Comparison of ENCODE assay signal across 9 cellular contexts in the genomic region with DNA sequence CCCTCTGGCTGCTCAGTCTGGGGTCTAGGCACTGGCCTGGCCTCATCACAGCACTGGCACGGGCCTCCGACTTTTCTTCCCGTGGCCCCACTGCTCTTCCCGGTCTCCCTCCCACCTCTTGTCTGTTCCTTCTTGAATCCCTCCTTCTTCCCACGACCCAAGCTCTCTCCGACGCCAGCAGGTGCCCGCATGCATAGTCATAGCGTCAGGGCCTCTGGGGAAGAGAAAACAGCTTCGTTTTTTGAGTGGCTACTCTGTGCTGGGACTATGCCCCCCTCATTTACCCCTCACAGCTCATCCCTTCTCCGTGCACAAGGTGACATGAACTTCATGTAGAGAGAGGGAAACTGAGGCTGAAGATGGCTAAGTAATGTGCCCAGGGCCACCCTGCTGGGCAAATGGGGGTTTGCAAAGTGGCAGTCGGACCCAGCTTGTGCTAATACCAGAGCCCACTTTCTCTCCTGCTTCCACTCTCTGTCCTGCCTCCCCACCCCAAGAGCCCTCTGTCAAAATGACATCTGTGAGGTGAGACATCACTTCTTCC. TPM values are rescaled to one million over a fixed set of nuclear protein-coding genes. Genes with fewer than 3 reads are reported as not detected.
DNase-seq lines count a peak whose midpoint lies in the region; FAIRE-seq and TF ChIP-seq lines count a peak whose summit lies in the region.
"Had no signal": no experiment of that assay in that cellular context is flagged by ENCODE, and none has a peak within 500 bp of the region (broad histone marks: within the 10 kb centered on the region; RNA-seq: fewer than 3 reads in every experiment).

No MANE protein-coding gene starts in this region.

- peak overlapping the region; percentile 99 for H3K27ac ChIP-seq in brain microvascular endothelial cell
- peak overlapping the region; percentile 73 for H3K27ac ChIP-seq in keratinocyte (ENCODE audit: control insufficient read depth, insufficient read depth, low read length)
- H3K27ac ChIP-seq in tibial artery: peak overlapping the region; percentile 95 to 96

- in situ Hi-C loops in brain microvascular endothelial cell (cut with HindIII; ENCODE audit: low pct_ligation_motif_present, low sequenced_read_pairs): no loop called here

- peaks cover 62% of the 10 kb centered on the region for H3K36me3 ChIP-seq in brain microvascular endothelial cell (replicated peaks)
- peaks cover 0 to 10% of the 10 kb centered on the region in 2 experiments for H3K36me3 ChIP-seq in keratinocyte (ENCODE audit: control insufficient read depth in 2 of 2, extremely low read depth in 1 of 2, insufficient read depth in 2 of 2, low read length in 2 of 2)
- peaks cover 5 to 12% (median 6%) of the 10 kb centered on the region in 3 donors for H3K36me3 ChIP-seq in tibial artery

- H3K27me3 ChIP-seq in brain microvascular endothelial cell (replicated peaks) (no peaks in the 10 kb centered on the region), keratinocyte (ENCODE audit: control insufficient read depth, extremely low read depth, insufficient read depth, low read length) (no peaks in the 10 kb centered on the region), tibial artery (no peaks in the 10 kb centered on the region)

- dilution Hi-C loops in keratinocyte (cut with MboI; ENCODE audit: extremely low pct_ligation_motif_present, low sequenced_read_pairs): no loop called here

- no peak overlapping the region for H2AFZ ChIP-seq in keratinocyte (ENCODE audit: control insufficient read depth, low read length)

- POLR2A ChIA-PET in activated CD4-positive, alpha-beta memory T cell treated with anti-CD3 and anti-CD28 coated beads, Interleukin-2, amount 10 ng/mL, durations not matched to agents 7 days and 5 days (lab: Charles Lee): interaction anchor here (0.6 to 1.6 kb wide), 5 partner anchors 8 to 56 kb away, joined by 3 to 9 read pairs (median 4); no protein-coding TSS in a partner anchor
- POLR2A ChIA-PET in activated CD4-positive, alpha-beta memory T cell treated with anti-CD3 and anti-CD28 coated beads for 36 hours (lab: Charles Lee): interaction anchor here (0.5 kb wide), 1 partner anchor 364 kb away, joined by 3 read pairs; no protein-coding TSS in a partner anchor

- no peaks in the 10 kb centered on the region for H3K27me3 Mint-ChIP-seq in activated CD4-positive, alpha-beta memory T cell treated with anti-CD3 and anti-CD28 coated beads, Interleukin-2, amount 10 ng/mL, durations not matched to agents 7 days and 5 days
- H3K27me3 Mint-ChIP-seq in activated CD4-positive, alpha-beta memory T cell treated with anti-CD3 and anti-CD28 coated beads for 36 hours: no peaks in the 10 kb centered on the region

- TF ChIP-seq CTCF in brain microvascular endothelial cell (IDR thresholded peaks at IDR 0.05; ENCODE audit: low read depth, low read length, missing control alignments) (no peak), keratinocyte (optimal IDR thresholded peaks at IDR 0.05 in 1 of 3, IDR thresholded peaks at IDR 0.05 in 1 of 3, conservative IDR thresholded peaks at IDR 0.05 in 1 of 3; ENCODE audit: extremely low read depth in 1 of 3, insufficient read depth in 2 of 3, low read length in 3 of 3) (no peak), tibial artery (IDR thresholded peaks at IDR 0.05) (no peak)

- no peaks in the 10 kb centered on the region for H4K20me1 ChIP-seq in keratinocyte (ENCODE audit: control insufficient read depth, extremely low read depth, insufficient read depth, low read length)

- intact Hi-C loops in activated CD4-positive, alpha-beta memory T cell treated with anti-CD3 and anti-CD28 coated beads for 36 hours (cut with micrococcal nuclease): no loop called here
- intact Hi-C loops in tibial artery (cut with DNase I; ENCODE audit: low total_unique reads): no loop called here

- H3K4me2 ChIP-seq in keratinocyte (ENCODE audit: control insufficient read depth, extremely low read depth, insufficient read depth, low read depth, low read length): peak overlapping the region; percentile 83

- peak overlapping the region; percentile 60 for H3K27ac Mint-ChIP-seq in activated CD4-positive, alpha-beta memory T cell treated with anti-CD3 and anti-CD28 coated beads, Interleukin-2, amount 10 ng/mL, durations not matched to agents 7 days and 5 days
- no peak overlapping the region for H3K27ac Mint-ChIP-seq in activated CD4-positive, alpha-beta memory T cell treated with anti-CD3 and anti-CD28 coated beads for 36 hours

- no peaks in the 10 kb centered on the region for H3K9me1 ChIP-seq in keratinocyte (ENCODE audit: control insufficient read depth, extremely low read depth, insufficient read depth, low read length)

- no peak overlapping the region for H3K4me3 Mint-ChIP-seq in activated CD4-positive, alpha-beta memory T cell treated with anti-CD3 and anti-CD28 coated beads, Interleukin-2, amount 10 ng/mL, durations not matched to agents 7 days and 5 days
- H3K4me3 Mint-ChIP-seq in activated CD4-positive, alpha-beta memory T cell treated with anti-CD3 and anti-CD28 coated beads for 36 hours: no peak overlapping the region

- FAIRE-seq in keratinocyte (lab: Jason Lieb, UNC): no peak

- peaks cover 42% of the 10 kb centered on the region for H3K4me1 Mint-ChIP-seq in activated CD4-positive, alpha-beta memory T cell treated with anti-CD3 and anti-CD28 coated beads, Interleukin-2, amount 10 ng/mL, durations not matched to agents 7 days and 5 days
- H3K4me1 Mint-ChIP-seq in activated CD4-positive, alpha-beta memory T cell treated with anti-CD3 and anti-CD28 coated beads for 36 hours (ENCODE audit: low read depth): peaks cover 25% of the 10 kb centered on the region

- H3K4me1 ChIP-seq in keratinocyte (ENCODE audit: control insufficient read depth, extremely low read depth, insufficient read depth, low read length) (peaks cover 40% of the 10 kb centered on the region), tibial artery (peaks cover 21 to 79% (median 65%) of the 10 kb centered on the region in 4 donors)

- H3K79me2 ChIP-seq in keratinocyte (ENCODE audit: control insufficient read depth, insufficient read depth, low read length): no peaks in the 10 kb centered on the region

- CTCF ChIA-PET in activated CD4-positive, alpha-beta memory T cell treated with anti-CD3 and anti-CD28 coated beads, Interleukin-2, amount 10 ng/mL, durations not matched to agents 7 days and 5 days (lab: Charles Lee): interaction anchor here (1.0 to 3.0 kb wide), 3 partner anchors 10 to 34 kb away, joined by 3 to 12 read pairs (median 4); no protein-coding TSS in a partner anchor
- CTCF ChIA-PET in activated CD4-positive, alpha-beta memory T cell treated with anti-CD3 and anti-CD28 coated beads for 36 hours (lab: Charles Lee): interaction anchor here (1.8 kb wide), 1 partner anchor 15 kb away, joined by 6 read pairs; no protein-coding TSS in a partner anchor

- DNase-seq in activated CD4-positive, alpha-beta memory T cell treated with anti-CD3 and anti-CD28 coated beads, Interleukin-2, amount 10 ng/mL, durations not matched to agents 7 days and 5 days: no peak
- DNase-seq in activated CD4-positive, alpha-beta memory T cell treated with anti-CD3 and anti-CD28 coated beads for 36 hours: no peak
- DNase-seq in brain microvascular endothelial cell (peak; percentile 87), keratinocyte (ENCODE audit: low read depth, low spot score) (no peak), tibial artery (peak; percentile 28 to 76), NCI-H1694 (lab: John Stamatoyannopoulos, UW) (no peak), NCI-H1092 treated with DMSO at 0.1 percent for 48 hours (lab: John Stamatoyannopoulos, UW) (no peak), putamen (ENCODE audit: low spot score) (no peak)
- DNase-seq: NCI-H1417 had no signal

- no peaks in the 10 kb centered on the region for H3K9me3 ChIP-seq in keratinocyte (ENCODE audit: control insufficient read depth, low read depth, low read length)
- no peaks in the 10 kb centered on the region for H3K9me3 ChIP-seq in tibial artery

- H3K36me3 Mint-ChIP-seq in activated CD4-positive, alpha-beta memory T cell treated with anti-CD3 and anti-CD28 coated beads, Interleukin-2, amount 10 ng/mL, durations not matched to agents 7 days and 5 days (ENCODE audit: low read depth): peaks cover 49% of the 10 kb centered on the region
- H3K36me3 Mint-ChIP-seq in activated CD4-positive, alpha-beta memory T cell treated with anti-CD3 and anti-CD28 coated beads for 36 hours: peaks cover 32% of the 10 kb centered on the region

- H3K4me3 ChIP-seq in brain microvascular endothelial cell (ENCODE audit: low read depth, low read length) (peak overlapping the region; percentile 12), keratinocyte (ENCODE audit: control insufficient read depth in 2 of 3, extremely low read depth in 1 of 3, insufficient read depth in 2 of 3, low read depth in 1 of 3, low read length in 3 of 3) (no peak overlapping the region), tibial artery (no peak overlapping the region)

- peak overlapping the region; percentile 57 for H3K9ac ChIP-seq in keratinocyte (ENCODE audit: control insufficient read depth, extremely low read depth, insufficient read depth, low read length)

- no peaks in the 10 kb centered on the region for H3K9me3 Mint-ChIP-seq in activated CD4-positive, alpha-beta memory T cell treated with anti-CD3 and anti-CD28 coated beads, Interleukin-2, amount 10 ng/mL, durations not matched to agents 7 days and 5 days
- no peaks in the 10 kb centered on the region for H3K9me3 Mint-ChIP-seq in activated CD4-positive, alpha-beta memory T cell treated with anti-CD3 and anti-CD28 coated beads for 36 hours

RNA-seq across cellular contexts. Expression of a gene that starts 59.2 kb away (rescaled TPM):
- 10 to 100 TPM; 36.8 to 39.1 TPM for total RNA-seq in activated CD4-positive, alpha-beta memory T cell treated with anti-CD3 and anti-CD28 coated beads, Interleukin-2, amount 10 ng/mL, durations not matched to agents 7 days and 5 days
- 10 to 100 TPM; 32.2 to 32.3 TPM for total RNA-seq in activated CD4-positive, alpha-beta memory T cell treated with anti-CD3 and anti-CD28 coated beads for 36 hours
- 4.0 to 10.1 TPM (median 8.6 TPM) in 3 replicates for polyA plus RNA-seq in keratinocyte
- polyA plus RNA-seq in keratinocyte (2011; ENCODE audit: low read depth): 2.1 TPM
- polyA plus RNA-seq in keratinocyte (2011; cell fraction: cytosol; rRNA removed): 4.6 and 5.3 TPM in 2 replicates
- 6.0 and 6.8 TPM in 2 replicates for polyA plus RNA-seq in keratinocyte (2011; cell fraction: nucleus; rRNA removed)
- 2.1 and 7.6 TPM in 2 replicates for polyA plus RNA-seq in keratinocyte (2012; ENCODE audit: low replicate concordance)
- polyA minus RNA-seq in keratinocyte: 5.7 to 14.4 TPM (median 10.7 TPM) in 3 replicates
- polyA minus RNA-seq in keratinocyte (2011; cell fraction: cytosol; rRNA and poly(A)+ RNA removed): 5.9 TPM
- polyA minus RNA-seq in keratinocyte (2011; cell fraction: nucleus; rRNA and poly(A)+ RNA removed): 5.3 and 7.8 TPM in 2 replicates

Comparison
In these comparisons a context has a peak if more than half of its experiments do, and no peak if none do; other contexts are left out.
1. DNase-seq: peak in brain microvascular endothelial cell (single experiment) and tibial artery (2 of 2); none in activated CD4-positive, alpha-beta memory T cell treated with anti-CD3 and anti-CD28 coated beads, Interleukin-2, amount 10 ng/mL, durations not matched to agents 7 days and 5 days (single experiment), activated CD4-positive, alpha-beta memory T cell treated with anti-CD3 and anti-CD28 coated beads for 36 hours (single experiment), keratinocyte (single experiment), NCI-H1694 (single experiment), NCI-H1092 treated with DMSO at 0.1 percent for 48 hours (single experiment) and putamen (single experiment).
2. Peak in every context shown above with its lines, with median percentiles within 50 percentile points of each other: H3K27ac ChIP-seq.